Comparison of ENCODE assay signal across 1 cellular context in genomic region chr17:78224226-78225087, GRCh38.
TF ChIP-seq lines count a peak whose summit lies in the region.

No MANE protein-coding gene starts in this region.

TF ChIP-seq in H1, 55 proteins besides CTCF, POLR2A, EP300 and RAD21:
- TF ChIP-seq, protein P1, sequence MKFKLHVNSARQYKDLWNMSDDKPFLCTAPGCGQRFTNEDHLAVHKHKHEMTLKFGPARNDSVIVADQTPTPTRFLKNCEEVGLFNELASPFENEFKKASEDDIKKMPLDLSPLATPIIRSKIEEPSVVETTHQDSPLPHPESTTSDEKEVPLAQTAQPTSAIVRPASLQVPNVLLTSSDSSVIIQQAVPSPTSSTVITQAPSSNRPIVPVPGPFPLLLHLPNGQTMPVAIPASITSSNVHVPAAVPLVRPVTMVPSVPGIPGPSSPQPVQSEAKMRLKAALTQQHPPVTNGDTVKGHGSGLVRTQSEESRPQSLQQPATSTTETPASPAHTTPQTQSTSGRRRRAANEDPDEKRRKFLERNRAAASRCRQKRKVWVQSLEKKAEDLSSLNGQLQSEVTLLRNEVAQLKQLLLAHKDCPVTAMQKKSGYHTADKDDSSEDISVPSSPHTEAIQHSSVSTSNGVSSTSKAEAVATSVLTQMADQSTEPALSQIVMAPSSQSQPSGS (IDR thresholded peaks at IDR 0.05; ENCODE audit: low read length) = no peak
- TF ChIP-seq SP1 (IDR thresholded peaks at IDR 0.05; ENCODE audit: low read depth, low read length) = peak; percentile 19; the same call in 1 of the 2 replicates
